In genomic region chr22:46578824-46579561, GRCh38 we compare ENCODE assay signal across 8 cellular contexts. TPM values are rescaled to one million over a fixed set of nuclear protein-coding genes. Genes with fewer than 3 reads are reported as not detected.
DNase-seq lines count a peak whose midpoint lies in the region; ATAC-seq and TF ChIP-seq lines count a peak whose summit lies in the region.

No MANE protein-coding gene starts in this region.

- DNase-seq in DND-41 (peak; percentile 45), activated B cell treated with CpG ODN at 0.5 μM for 24 hours (no peak), foreskin fibroblast (peak; percentile 40 to 62), NOMO-1 treated with DMSO at 0.1 percent for 48 hours (lab: John Stamatoyannopoulos, UW; ENCODE audit: unreplicated experiment) (no peak), hepatic stellate cell (ENCODE audit: low spot score) (no peak)

- no peaks in the 10 kb centered on the region for H3K9me3 Mint-ChIP-seq in activated B cell treated with CpG ODN at 0.5 μM for 24 hours

- H3K4me3 Mint-ChIP-seq in activated B cell treated with CpG ODN at 0.5 μM for 24 hours = peak overlapping the region; percentile 89

- CTCF ChIA-PET in activated B cell treated with CpG ODN at 0.5 μM for 24 hours (lab: Charles Lee) = interaction anchor here (1.4 kb wide), 1 partner anchor 16 kb away, joined by 4 read pairs; no protein-coding TSS in a partner anchor

- H3K9me3 ChIP-seq in DND-41 (ENCODE audit: insufficient read depth, low read length, severe bottlenecking) = no peaks in the 10 kb centered on the region

- TF ChIP-seq CTCF in DND-41 (IDR thresholded peaks at IDR 0.05; ENCODE audit: borderline replicate concordance, extremely low read depth, low read length, poor library complexity, severe bottlenecking) (no peak), activated B cell treated with CpG ODN at 0.5 μM for 24 hours (IDR thresholded peaks at IDR 0.05) (no peak), foreskin fibroblast (IDR thresholded peaks at IDR 0.05; ENCODE audit: low read depth, low read length) (no peak)

- H3K36me3 Mint-ChIP-seq in activated B cell treated with CpG ODN at 0.5 μM for 24 hours (ENCODE audit: low read depth) = no peaks in the 10 kb centered on the region

- intact Hi-C loops in activated B cell treated with CpG ODN at 0.5 μM for 24 hours (cut with micrococcal nuclease) = loop anchor here (1.0 to 5.0 kb wide), 2 partner anchors 8 to 33 kb away; no protein-coding TSS in a partner anchor

- no peaks in the 10 kb centered on the region for H3K27me3 ChIP-seq in DND-41 (ENCODE audit: insufficient read depth, low read length, poor library complexity)
- H3K27me3 ChIP-seq in rectal smooth muscle tissue (ENCODE audit: control insufficient read depth, insufficient read depth, low read length) = no peaks in the 10 kb centered on the region

- peaks cover 68% of the 10 kb centered on the region for H3K79me2 ChIP-seq in DND-41 (ENCODE audit: insufficient read depth, low read length)

- H4K20me1 ChIP-seq in DND-41 (ENCODE audit: insufficient read depth, low read length) = peaks cover 56% of the 10 kb centered on the region

- no peak overlapping the region for H2AFZ ChIP-seq in DND-41 (ENCODE audit: low read depth, low read length)

- H3K27me3 Mint-ChIP-seq in activated B cell treated with CpG ODN at 0.5 μM for 24 hours = no peaks in the 10 kb centered on the region

- H3K27ac ChIP-seq in DND-41 (ENCODE audit: low read length) (peak overlapping the region; percentile 72), rectal smooth muscle tissue (ENCODE audit: low read depth, low read length) (peak overlapping the region; percentile 54)

- ATAC-seq in DND-41 (ENCODE audit: insufficient read depth, low read depth) = peak; percentile 46
- ATAC-seq in activated B cell treated with CpG ODN at 0.5 μM for 24 hours (ENCODE audit: low read depth) = no peak
- ATAC-seq in GM18907 (IDR thresholded peaks at IDR 0.05; ENCODE audit: unreplicated experiment) = no peak
- no peak for ATAC-seq in HG02885 (IDR thresholded peaks at IDR 0.05; ENCODE audit: poor library complexity, unreplicated experiment)

- H3K4me2 ChIP-seq in DND-41 (ENCODE audit: insufficient read depth, low read length) = peak overlapping the region; percentile 77

- peaks cover 79% of the 10 kb centered on the region for H3K4me1 Mint-ChIP-seq in activated B cell treated with CpG ODN at 0.5 μM for 24 hours

- H3K4me1 ChIP-seq in DND-41 (ENCODE audit: insufficient read depth, low read length) (peaks cover 60% of the 10 kb centered on the region), rectal smooth muscle tissue (ENCODE audit: control insufficient read depth, insufficient read depth, low read length) (peaks cover 20% of the 10 kb centered on the region)

- POLR2A ChIA-PET in activated B cell treated with CpG ODN at 0.5 μM for 24 hours (lab: Charles Lee) = interaction anchor here (5.3 kb wide), 1 partner anchor 9 kb away, joined by 44 read pairs; no protein-coding TSS in a partner anchor

- H3K36me3 ChIP-seq in DND-41 (ENCODE audit: insufficient read depth, low read length) (peaks cover 29% of the 10 kb centered on the region), rectal smooth muscle tissue (ENCODE audit: control insufficient read depth, insufficient read depth, low read length) (no peaks in the 10 kb centered on the region)

- H3K27ac Mint-ChIP-seq in activated B cell treated with CpG ODN at 0.5 μM for 24 hours = peak overlapping the region; percentile 46

- H3K4me3 ChIP-seq in DND-41 (ENCODE audit: low read depth in 1 of 2, low read length in 2 of 2) (peak overlapping the region; percentile 89 to 92; a peak in 3 of 4 replicates), foreskin fibroblast (ENCODE audit: low read depth in 1 of 2, low read length in 2 of 2) (peak overlapping the region in 1 of 2 donors; percentile 69), rectal smooth muscle tissue (ENCODE audit: low read length) (peak overlapping the region; percentile 85)

- H3K9ac ChIP-seq in DND-41 (ENCODE audit: low read depth, low read length) (peak overlapping the region; percentile 95), rectal smooth muscle tissue (ENCODE audit: low read length) (no peak overlapping the region)

RNA-seq across cellular contexts. Expression of gene GRAMD4, which starts 41.2 kb away (rescaled TPM):
- total RNA-seq in activated B cell treated with CpG ODN at 0.5 μM for 24 hours = 39.3 and 45.6 TPM in 2 replicates

RNA-seq across cellular contexts. Expression of gene CELSR1, which starts 41.6 kb away (rescaled TPM):
- 9.0 and 12.3 TPM in 2 replicates for total RNA-seq in activated B cell treated with CpG ODN at 0.5 μM for 24 hours

Comparison
In these comparisons a context has a peak if more than half of its experiments do, and no peak if none do; other contexts are left out.
1. DNase-seq: peak in DND-41 (single experiment) and foreskin fibroblast (2 of 2); none in activated B cell treated with CpG ODN at 0.5 μM for 24 hours (single experiment), NOMO-1 treated with DMSO at 0.1 percent for 48 hours (single experiment) and hepatic stellate cell (single experiment).